8 cellular contexts compared by ENCODE assay signal in the genomic region with DNA sequence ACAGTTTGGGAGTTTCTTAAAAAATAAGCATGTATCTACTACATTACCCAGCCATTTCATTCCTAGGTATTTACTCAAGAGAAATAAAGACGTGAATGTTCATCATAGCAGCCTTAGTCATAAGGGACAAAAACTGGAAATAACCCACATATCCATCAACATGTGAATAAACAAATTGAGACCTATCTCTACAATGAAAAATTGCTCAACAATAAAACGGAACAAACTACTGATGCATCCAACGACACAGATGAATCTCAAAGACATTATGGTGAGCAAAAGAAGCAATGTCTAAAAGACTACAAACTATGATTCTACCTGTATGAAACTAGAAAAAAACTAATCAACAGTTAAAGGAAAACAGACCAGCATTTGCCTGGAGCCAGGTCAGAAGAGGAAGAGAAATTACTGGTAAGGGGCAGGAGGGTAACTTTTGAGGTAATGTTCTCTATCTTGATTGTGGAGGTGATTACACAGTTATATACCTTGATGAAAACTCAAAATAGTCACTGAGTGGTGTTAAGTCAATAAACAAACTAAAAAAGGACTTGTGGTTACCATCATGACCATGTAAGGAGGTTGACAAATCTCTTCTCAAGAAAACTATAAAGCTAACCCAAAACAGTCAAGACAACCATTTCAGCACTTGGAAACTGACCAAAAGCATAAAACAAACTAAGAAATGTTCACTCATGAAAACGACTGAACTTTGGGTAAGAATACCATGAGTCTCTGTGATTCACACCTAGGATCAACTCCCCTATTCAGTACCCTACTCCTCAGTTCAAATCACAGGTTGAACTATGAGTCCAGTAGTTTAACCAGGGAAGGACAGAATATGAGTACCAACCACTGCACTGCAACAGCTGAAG. TPM values are rescaled to one million over a fixed set of nuclear protein-coding genes. Genes with fewer than 3 reads are reported as not detected.
DNase-seq lines count a peak whose midpoint lies in the region; ATAC-seq, FAIRE-seq and TF ChIP-seq lines count a peak whose summit lies in the region.

No MANE protein-coding gene starts in this region.

- H3K36me3 ChIP-seq in GM06990 (ENCODE audit: control insufficient read depth, insufficient read depth, low read length), result no peaks in the 10 kb centered on the region

- H3K4me1 Mint-ChIP-seq in activated B cell treated with CpG ODN at 0.5 μM for 24 hours, result peaks cover 69% of the 10 kb centered on the region
- peaks cover 42 to 86% (median 68%) of the 10 kb centered on the region in 3 donors for H3K4me1 Mint-ChIP-seq in naive B cell

- TF ChIP-seq CTCF in GM06990 (IDR thresholded peaks at IDR 0.05; ENCODE audit: insufficient read depth, low read length, poor library complexity, severe bottlenecking) (no peak), activated B cell treated with CpG ODN at 0.5 μM for 24 hours (IDR thresholded peaks at IDR 0.05) (no peak)

- POLR2A ChIA-PET in activated B cell treated with CpG ODN at 0.5 μM for 24 hours (lab: Charles Lee), result interaction anchor here (3.4 kb wide), 1 partner anchor 10 kb away, joined by 30 read pairs; the partner anchor contains the start of gene UIMC1

- ATAC-seq in GM21529 (IDR thresholded peaks at IDR 0.05; ENCODE audit: unreplicated experiment) (peak; percentile 45), activated B cell treated with CpG ODN at 0.5 μM for 24 hours (ENCODE audit: low read depth) (peak; percentile 22), naive B cell (ENCODE audit: low read depth in 2 of 2) (no peak), HG02571 (IDR thresholded peaks at IDR 0.05; ENCODE audit: unreplicated experiment) (no peak)

- intact Hi-C loops in activated B cell treated with CpG ODN at 0.5 μM for 24 hours (cut with micrococcal nuclease), result loop anchor here (1.0 kb wide), 1 partner anchor 10 kb away; the partner anchor contains the start of gene UIMC1

- H3K27me3 Mint-ChIP-seq in activated B cell treated with CpG ODN at 0.5 μM for 24 hours, result no peaks in the 10 kb centered on the region
- H3K27me3 Mint-ChIP-seq in naive B cell, result no peaks in the 10 kb centered on the region

- H3K36me3 Mint-ChIP-seq in activated B cell treated with CpG ODN at 0.5 μM for 24 hours (ENCODE audit: low read depth) (peaks cover 9% of the 10 kb centered on the region), naive B cell (no peaks in the 10 kb centered on the region)

- no peak for FAIRE-seq in frontal cortex (lab: Jason Lieb, UNC)

- H3K27me3 ChIP-seq in GM06990 (replicated peaks; ENCODE audit: control insufficient read depth, insufficient read depth, low read length), result no peaks in the 10 kb centered on the region

- H3K9me3 Mint-ChIP-seq in activated B cell treated with CpG ODN at 0.5 μM for 24 hours, result no peaks in the 10 kb centered on the region
- no peaks in the 10 kb centered on the region for H3K9me3 Mint-ChIP-seq in naive B cell

- DNase-seq in GM06990 (ENCODE audit: extremely low read depth, insufficient read length) (peak; percentile 44), activated B cell treated with CpG ODN at 0.5 μM for 24 hours (no peak), naive B cell (peak; percentile 12), C1 segment of cervical spinal cord (lab: John Stamatoyannopoulos, UW) (no peak), frontal cortex (ENCODE audit: low spot score in 2 of 2) (no peak), NCI-H1105 (lab: John Stamatoyannopoulos, UW) (no peak)

- CTCF ChIA-PET in activated B cell treated with CpG ODN at 0.5 μM for 24 hours (lab: Charles Lee), result interaction anchor here (0.9 kb wide), 1 partner anchor 335 kb away, joined by 3 read pairs; no protein-coding TSS in a partner anchor

- H3K4me3 Mint-ChIP-seq in activated B cell treated with CpG ODN at 0.5 μM for 24 hours (peak overlapping the region; percentile 48), naive B cell (peak overlapping the region; percentile 1 to 88 (median 41))

- no peak overlapping the region for H3K4me3 ChIP-seq in GM06990 (replicated peaks; ENCODE audit: low read depth, low read length)

- H3K27ac Mint-ChIP-seq in activated B cell treated with CpG ODN at 0.5 μM for 24 hours (peak overlapping the region; percentile 73), naive B cell (peak overlapping the region; percentile 39 to 97 (median 85))

RNA-seq across cellular contexts. Expression of gene UIMC1, which starts 10.4 kb away (rescaled TPM):
- total RNA-seq in activated B cell treated with CpG ODN at 0.5 μM for 24 hours (72.5 and 75.8 TPM in 2 replicates), frontal cortex (109 TPM)
- polyA plus RNA-seq in naive B cell (ENCODE audit: low read depth in 6 of 6), result 10 to 100 TPM; 25.0 to 39.1 (median 32.7) TPM

RNA-seq across cellular contexts. Expression of gene ZNF346, which starts 26.4 kb away (rescaled TPM):
- total RNA-seq in activated B cell treated with CpG ODN at 0.5 μM for 24 hours (28.0 and 31.4 TPM in 2 replicates), frontal cortex (28.5 TPM)
- 10 to 100 TPM; 12.3 to 23.2 (median 16.5) TPM for polyA plus RNA-seq in naive B cell (ENCODE audit: low read depth in 6 of 6)

Comparison
In these comparisons a context has a peak if more than half of its experiments do, and no peak if none do; other contexts are left out.
1. DNase-seq: peak in GM06990 (single experiment) and naive B cell (single experiment); none in activated B cell treated with CpG ODN at 0.5 μM for 24 hours (single experiment), C1 segment of cervical spinal cord (0 of 14), frontal cortex (0 of 2) and NCI-H1105 (single experiment).
2. ATAC-seq: peak in GM21529 (single experiment) and activated B cell treated with CpG ODN at 0.5 μM for 24 hours (single experiment); none in naive B cell (0 of 2) and HG02571 (single experiment).